7 cellular contexts compared by ENCODE assay signal in the genomic region with DNA sequence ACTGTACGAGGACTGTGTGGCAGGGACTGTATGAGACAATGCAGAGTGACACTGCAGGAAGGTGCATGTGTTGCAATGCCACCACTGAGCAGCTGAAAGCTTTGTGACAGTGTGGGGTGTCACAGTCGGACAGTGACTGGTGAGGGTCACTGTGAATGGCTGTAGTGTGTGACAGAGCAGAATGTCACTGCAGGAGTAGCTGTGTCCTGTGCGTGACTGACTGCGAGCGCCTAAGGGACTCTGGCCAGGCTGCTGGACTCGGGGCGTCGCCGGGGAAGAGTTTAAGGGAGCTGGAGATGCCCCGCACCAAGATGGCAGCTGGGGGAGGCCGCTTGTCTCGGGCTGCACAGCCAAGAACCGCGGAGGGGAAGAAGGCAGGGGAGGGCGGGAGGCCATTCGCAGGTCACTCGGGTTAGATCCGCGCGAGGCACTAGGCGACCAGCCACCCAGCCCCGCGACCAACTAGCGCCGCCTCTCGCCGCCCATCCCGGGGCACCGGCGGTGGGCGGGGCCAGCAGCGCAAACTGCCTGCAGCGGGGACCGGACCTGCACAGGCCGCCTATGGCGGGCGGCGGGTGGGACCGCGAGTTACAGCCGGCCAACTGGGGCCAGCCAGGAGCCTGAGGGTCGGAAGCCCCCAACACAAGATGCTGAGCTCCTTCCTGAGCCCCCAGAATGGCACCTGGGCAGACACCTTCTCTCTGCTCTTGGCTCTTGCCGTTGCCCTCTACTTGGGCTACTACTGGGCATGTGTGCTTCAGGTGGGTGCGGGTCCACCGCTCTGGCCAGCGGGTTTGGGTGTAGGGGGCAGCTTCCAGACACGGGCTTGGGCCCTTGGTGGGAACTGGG. TPM values are rescaled to one million over a fixed set of nuclear protein-coding genes. Genes with fewer than 3 reads are reported as not detected.
DNase-seq lines count a peak whose midpoint lies in the region; ATAC-seq and TF ChIP-seq lines count a peak whose summit lies in the region.

A gene (plus strand): TSS at position 514 of the 849 bp plus-strand sequence. CDS start 134 bp downstream, at position 648.

- peak within 1 kb of the TSS; percentile 83 for H3K4me3 Mint-ChIP-seq in stimulated activated memory B cell treated with anti-CD40 and anti-IgM and Interleukin-4, amounts not matched to agents 10 μg/mL and 1 μg/mL and 100 μg/mL, for 72 hours

- peaks cover 20% of the 10 kb centered on the region for H3K27me3 Mint-ChIP-seq in stimulated activated memory B cell treated with anti-CD40 and anti-IgM and Interleukin-4, amounts not matched to agents 10 μg/mL and 1 μg/mL and 100 μg/mL, for 72 hours

- H3K36me3 Mint-ChIP-seq in stimulated activated memory B cell treated with anti-CD40 and anti-IgM and Interleukin-4, amounts not matched to agents 10 μg/mL and 1 μg/mL and 100 μg/mL, for 72 hours = no peaks in the 10 kb centered on the region

- TF ChIP-seq CTCF in GM20000 (IDR thresholded peaks at IDR 0.05; ENCODE audit: extremely low read depth, missing control alignments) = no peak

- H3K27ac Mint-ChIP-seq in stimulated activated memory B cell treated with anti-CD40 and anti-IgM and Interleukin-4, amounts not matched to agents 10 μg/mL and 1 μg/mL and 100 μg/mL, for 72 hours = peak within 1 kb of the TSS; percentile 74

- DNase-seq in GM20000 (ENCODE audit: low spot score) = peak; percentile 80
- peak; percentile 54 to 79 for DNase-seq in NOMO-1 (lab: John Stamatoyannopoulos, UW; ENCODE audit: unreplicated experiment in 2 of 2)
- DNase-seq in activated T-cell treated with anti-CD3 and anti-CD28 coated beads for 48 hours (ENCODE audit: low read depth) = peak; percentile 45
- DNase-seq in myocyte (ENCODE audit: low read depth) = peak; percentile 21

- ATAC-seq in esophagus mucosa = peak; percentile 44
- peak; percentile 89 for ATAC-seq in stimulated activated memory B cell treated with anti-CD40 and anti-IgM and Interleukin-4, amounts not matched to agents 10 μg/mL and 1 μg/mL and 100 μg/mL, for 72 hours
- no peak for ATAC-seq in GM18873 (IDR thresholded peaks at IDR 0.05; ENCODE audit: low FRiP score, unreplicated experiment)

- H3K4me1 Mint-ChIP-seq in stimulated activated memory B cell treated with anti-CD40 and anti-IgM and Interleukin-4, amounts not matched to agents 10 μg/mL and 1 μg/mL and 100 μg/mL, for 72 hours = peaks cover 20% of the 10 kb centered on the region

- H3K9me3 Mint-ChIP-seq in stimulated activated memory B cell treated with anti-CD40 and anti-IgM and Interleukin-4, amounts not matched to agents 10 μg/mL and 1 μg/mL and 100 μg/mL, for 72 hours = no peaks in the 10 kb centered on the region

RNA-seq across cellular contexts. Expression of the gene that starts here (rescaled TPM):
- not detected for total RNA-seq in esophagus mucosa
- total RNA-seq in myocyte = not detected in 2 replicates
- 0.28 TPM for polyA plus RNA-seq in myocyte (2012)

Comparison
In these comparisons a context has a peak if more than half of its experiments do, and no peak if none do; other contexts are left out.
1. Peak in ATAC-seq in esophagus mucosa; RNA of the gene not detected or under 1 TPM.
2. Peak in DNase-seq in myocyte; RNA of the gene not detected or under 1 TPM.
3. DNase-seq: peak in every context shown above with its lines; median percentile 80 in GM20000; 66 in NOMO-1; 45 in activated T-cell treated with anti-CD3 and anti-CD28 coated beads for 48 hours; 21 in myocyte.